ENCODE assay signal across 1 cellular context in genomic region chr22:17788528-17789378, GRCh38.
TF ChIP-seq lines count a peak whose summit lies in the region.

No MANE protein-coding gene starts in this region.

TF ChIP-seq in GM23338, 12 proteins besides CTCF, POLR2A, EP300 and RAD21:
- TF ChIP-seq ZNF462 (CRISPR knock-in tag; IDR thresholded peaks at IDR 0.05) (no peak), EZH2 (IDR thresholded peaks at IDR 0.05; ENCODE audit: low read depth, unreplicated experiment) (no peak), EZH2phosphoT487 (IDR thresholded peaks at IDR 0.05; ENCODE audit: unreplicated experiment) (no peak), ZNF114 (CRISPR knock-in tag; IDR thresholded peaks at IDR 0.05) (no peak), ETS1 (IDR thresholded peaks at IDR 0.05) (no peak), ZNF331 (CRISPR knock-in tag; IDR thresholded peaks at IDR 0.05; ENCODE audit: low read depth) (no peak), CREB1 (CRISPR knock-in tag; IDR thresholded peaks at IDR 0.05; ENCODE audit: low read depth) (no peak), REST (IDR thresholded peaks at IDR 0.05; ENCODE audit: unreplicated experiment) (no peak), NANOG (IDR thresholded peaks at IDR 0.05; ENCODE audit: borderline replicate concordance) (no peak), STAT1 (IDR thresholded peaks at IDR 0.05; ENCODE audit: unreplicated experiment) (no peak), JUNB (IDR thresholded peaks at IDR 0.05; ENCODE audit: unreplicated experiment) (no peak), POLR2AphosphoS5 (IDR thresholded peaks at IDR 0.05; ENCODE audit: low read depth) (no peak)
